18 cellular contexts compared by ENCODE assay signal in genomic region chr21:35335951-35336446, GRCh38.
DNase-seq lines count a peak whose midpoint lies in the region; ATAC-seq and TF ChIP-seq lines count a peak whose summit lies in the region.
"Had no signal": no experiment of that assay in that cellular context is flagged by ENCODE, and none has a peak within 500 bp of the region (broad histone marks: within the 10 kb centered on the region; RNA-seq: fewer than 3 reads in every experiment).

No MANE protein-coding gene starts in this region.

- H3K9me3 ChIP-seq in psoas muscle: no peaks in the 10 kb centered on the region
- H3K9me3 ChIP-seq: A549 had no signal

- peak overlapping the region in 1 of 2 donors; percentile 81 for H3K27ac Mint-ChIP-seq in activated naive CD4-positive, alpha-beta T cell treated with anti-CD3 and anti-CD28 coated beads, Interleukin-2, amount 50 U/mL, for 72 hours
- peak overlapping the region; percentile 66 for H3K27ac Mint-ChIP-seq in activated T-helper 1 cell treated with anti-CD3 and anti-CD28 coated beads, Interleukin-12 subunit alpha, Interleukin-12 subunit beta, Interleukin-2, Interleukin-4 antibody, amounts not matched to agents 30 ng/mL and 10 ng/mL and 1 ng/mL, durations not matched to agents 14 hours and 24 hours and 36 hours
- H3K27ac Mint-ChIP-seq in nephron progenitor cell: no peak overlapping the region
- H3K27ac Mint-ChIP-seq: H9 had no signal

- no peak overlapping the region for H3K4me3 Mint-ChIP-seq in activated T-helper 1 cell treated with anti-CD3 and anti-CD28 coated beads, Interleukin-12 subunit alpha, Interleukin-12 subunit beta, Interleukin-2, Interleukin-4 antibody, amounts not matched to agents 30 ng/mL and 10 ng/mL and 1 ng/mL, durations not matched to agents 14 hours and 24 hours and 36 hours
- no peak overlapping the region for H3K4me3 Mint-ChIP-seq in nephron progenitor cell
- H3K4me3 Mint-ChIP-seq: H9 had no signal

- no peaks in the 10 kb centered on the region for H3K27me3 ChIP-seq in psoas muscle (ENCODE audit: insufficient read depth in 3 of 3, low read length in 2 of 3)

- H3K4me1 ChIP-seq in psoas muscle: no peaks in the 10 kb centered on the region
- H3K4me1 ChIP-seq: A549 had no signal

- peak; percentile 52 to 73 for ATAC-seq in activated naive CD4-positive, alpha-beta T cell treated with anti-CD3 and anti-CD28 coated beads, Interleukin-2, amount 50 U/mL, for 72 hours
- ATAC-seq in psoas muscle: no peak
- ATAC-seq: A549, HepG2 had no signal

- no peaks in the 10 kb centered on the region for H3K27me3 Mint-ChIP-seq in activated T-helper 1 cell treated with anti-CD3 and anti-CD28 coated beads, Interleukin-12 subunit alpha, Interleukin-12 subunit beta, Interleukin-2, Interleukin-4 antibody, amounts not matched to agents 30 ng/mL and 10 ng/mL and 1 ng/mL, durations not matched to agents 14 hours and 24 hours and 36 hours (ENCODE audit: insufficient read depth)
- H3K27me3 Mint-ChIP-seq in nephron progenitor cell (ENCODE audit: low read depth, poor library complexity): peaks cover 13% of the 10 kb centered on the region

- no peaks in the 10 kb centered on the region for H3K36me3 ChIP-seq in psoas muscle (ENCODE audit: insufficient read depth in 1 of 2, low read depth in 1 of 2)

- TF ChIP-seq CTCF in nephron progenitor cell (IDR thresholded peaks at IDR 0.05) (no peak), psoas muscle (IDR thresholded peaks at IDR 0.05) (no peak)

- peaks cover 42% of the 10 kb centered on the region for H3K4me1 Mint-ChIP-seq in activated T-helper 1 cell treated with anti-CD3 and anti-CD28 coated beads, Interleukin-12 subunit alpha, Interleukin-12 subunit beta, Interleukin-2, Interleukin-4 antibody, amounts not matched to agents 30 ng/mL and 10 ng/mL and 1 ng/mL, durations not matched to agents 14 hours and 24 hours and 36 hours (ENCODE audit: low read depth)
- peaks cover 7% of the 10 kb centered on the region for H3K4me1 Mint-ChIP-seq in nephron progenitor cell
- H3K4me1 Mint-ChIP-seq: H9 had no signal

- H3K9me3 Mint-ChIP-seq in activated naive CD4-positive, alpha-beta T cell treated with anti-CD3 and anti-CD28 coated beads, Interleukin-2, amount 50 U/mL, for 72 hours: peaks cover 12 to 20% of the 10 kb centered on the region in 2 donors
- peaks cover 21% of the 10 kb centered on the region for H3K9me3 Mint-ChIP-seq in activated T-helper 1 cell treated with anti-CD3 and anti-CD28 coated beads, Interleukin-12 subunit alpha, Interleukin-12 subunit beta, Interleukin-2, Interleukin-4 antibody, amounts not matched to agents 30 ng/mL and 10 ng/mL and 1 ng/mL, durations not matched to agents 14 hours and 24 hours and 36 hours
- H3K9me3 Mint-ChIP-seq in nephron progenitor cell: no peaks in the 10 kb centered on the region

- 93 to 95% (median 95%) methylated on average over 3 of the region's 3 CpGs for WGBS in psoas muscle, 3 donors

- H3K36me3 Mint-ChIP-seq in activated naive CD4-positive, alpha-beta T cell treated with anti-CD3 and anti-CD28 coated beads, Interleukin-2, amount 50 U/mL, for 72 hours: peaks cover 6 to 25% of the 10 kb centered on the region in 2 donors
- H3K36me3 Mint-ChIP-seq in activated T-helper 1 cell treated with anti-CD3 and anti-CD28 coated beads, Interleukin-12 subunit alpha, Interleukin-12 subunit beta, Interleukin-2, Interleukin-4 antibody, amounts not matched to agents 30 ng/mL and 10 ng/mL and 1 ng/mL, durations not matched to agents 14 hours and 24 hours and 36 hours (ENCODE audit: low read depth): peaks cover 4% of the 10 kb centered on the region
- no peaks in the 10 kb centered on the region for H3K36me3 Mint-ChIP-seq in nephron progenitor cell (ENCODE audit: low read depth)

- DNase-seq in activated CD4-positive, alpha-beta T cell treated with anti-CD3 and anti-CD28 coated beads for 4 hours: peak; percentile 9 to 16
- DNase-seq in activated CD4-positive, alpha-beta T cell treated with anti-CD3 and anti-CD28 coated beads for 1 hour: no peak
- DNase-seq in activated naive CD4-positive, alpha-beta T cell treated with anti-CD3 and anti-CD28 coated beads, Interleukin-2, amount 50 U/mL, for 72 hours (ENCODE audit: low spot score in 2 of 2): no peak
- DNase-seq in activated naive CD4-positive, alpha-beta T cell treated with Interleukin-2 at 50 U/mL for 16 hours: no peak
- no peak for DNase-seq in activated T-helper 1 cell treated with anti-CD3 and anti-CD28 coated beads, Interleukin-12 subunit alpha, Interleukin-12 subunit beta, Interleukin-2, Interleukin-4 antibody, amounts not matched to agents 30 ng/mL and 10 ng/mL and 1 ng/mL, durations not matched to agents 14 hours and 24 hours and 36 hours (ENCODE audit: low spot score)
- peak; percentile 8 to 34 for DNase-seq in stimulated activated CD4-positive, alpha-beta T cell treated with anti-CD3 and anti-CD28 coated beads, Interleukin-4, amount 100 ng/mL, for 4 hours
- no peak for DNase-seq in nephron progenitor cell
- DNase-seq in psoas muscle: no peak
- DNase-seq: DND-41, H9, NCI-H1092, NCI-H1694, NCI-H2171, NCI-H82 had no signal

- intact Hi-C loops in activated T-helper 1 cell treated with anti-CD3 and anti-CD28 coated beads, Interleukin-12 subunit alpha, Interleukin-12 subunit beta, Interleukin-2, Interleukin-4 antibody, amounts not matched to agents 30 ng/mL and 10 ng/mL and 1 ng/mL, durations not matched to agents 14 hours and 24 hours and 36 hours (cut with micrococcal nuclease): no loop called here
- intact Hi-C loops in psoas muscle (cut with DNase I): no loop called here

- no peak overlapping the region for H3K27ac ChIP-seq in psoas muscle
- H3K27ac ChIP-seq: A549, C4-2B, KMS-11 had no signal

- no peak overlapping the region for H3K4me3 ChIP-seq in psoas muscle
- H3K4me3 ChIP-seq: A549 had no signal

Comparison
In these comparisons a context has a peak if more than half of its experiments do, and no peak if none do; other contexts are left out.
1. DNase-seq: peak in activated CD4-positive, alpha-beta T cell treated with anti-CD3 and anti-CD28 coated beads for 4 hours (2 of 2) and stimulated activated CD4-positive, alpha-beta T cell treated with anti-CD3 and anti-CD28 coated beads, Interleukin-4, amount 100 ng/mL, for 4 hours (2 of 2); none in activated CD4-positive, alpha-beta T cell treated with anti-CD3 and anti-CD28 coated beads for 1 hour (single experiment), activated naive CD4-positive, alpha-beta T cell treated with anti-CD3 and anti-CD28 coated beads, Interleukin-2, amount 50 U/mL, for 72 hours (0 of 2), activated naive CD4-positive, alpha-beta T cell treated with Interleukin-2 at 50 U/mL for 16 hours (single experiment), activated T-helper 1 cell treated with anti-CD3 and anti-CD28 coated beads, Interleukin-12 subunit alpha, Interleukin-12 subunit beta, Interleukin-2, Interleukin-4 antibody, amounts not matched to agents 30 ng/mL and 10 ng/mL and 1 ng/mL, durations not matched to agents 14 hours and 24 hours and 36 hours (single experiment), nephron progenitor cell (single experiment) and psoas muscle (0 of 2).
2. ATAC-seq: peak in activated naive CD4-positive, alpha-beta T cell treated with anti-CD3 and anti-CD28 coated beads, Interleukin-2, amount 50 U/mL, for 72 hours (2 of 2); none in psoas muscle (0 of 4).